18 cellular contexts compared by ENCODE assay signal in genomic region chr5:35186749-35187148, GRCh38. TPM values are rescaled to one million over a fixed set of nuclear protein-coding genes. Genes with fewer than 3 reads are reported as not detected.
A peak's percentile ranks its signal among the peaks of the same experiment; 100 is the strongest.
DNase-seq lines count a peak whose midpoint lies in the region; ATAC-seq and TF ChIP-seq lines count a peak whose summit lies in the region.
"Had no signal": no experiment of that assay in that cellular context is flagged by ENCODE, and none has a peak within 500 bp of the region (broad histone marks: within the 10 kb centered on the region; RNA-seq: fewer than 3 reads in every experiment).

No MANE protein-coding gene starts in this region.

- peak; percentile 40 for ATAC-seq in left colon
- ATAC-seq: A549, GM23338, HCT116 had no signal

- intact Hi-C loops in left colon (cut with DNase I, micrococcal nuclease) = no loop called here
- intact Hi-C loops in transverse colon (cut with DNase I; ENCODE audit: low total_unique reads) = no loop called here

- in situ Hi-C loops in transverse colon (cut with MboI; ENCODE audit: low pct_ligation_motif_present in 1 of 4, low pct_unique_long_range_greater_than_20kb in 1 of 4, low sequenced_read_pairs in 3 of 4) = no loop called here

- TF ChIP-seq POLR2A in transverse colon (IDR thresholded peaks at IDR 0.05) = no peak

- DNase-seq in HT-29 (ENCODE audit: low spot score) (peak; percentile 78), left colon (peak; percentile 31 to 42), transverse colon (peak; percentile 27), NCI-H1930 (lab: John Stamatoyannopoulos, UW) (no peak), GF-D8 (lab: John Stamatoyannopoulos, UW) (no peak)
- DNase-seq in activated CD4-positive, alpha-beta T cell treated with anti-CD3 and anti-CD28 coated beads for 48 hours = no peak
- DNase-seq: AML-193; Caco-2; CD4-positive, alpha-beta T cell; H7; HFFc6; IMR-90 had no signal

- peak overlapping the region; percentile 2 for H3K27ac ChIP-seq in parathyroid adenoma
- H3K27ac ChIP-seq in transverse colon = peak overlapping the region; percentile 43 to 77 (median 70)
- H3K27ac ChIP-seq: 22Rv1, A549, HL-60 had no signal

- H3K4me2 ChIP-seq in parathyroid adenoma (ENCODE audit: low read length) = peak overlapping the region; percentile 29
- H3K4me2 ChIP-seq: A549, GM23338 had no signal

- H3K36me3 ChIP-seq in parathyroid adenoma (ENCODE audit: control insufficient read depth, insufficient read depth, low read length) = no peaks in the 10 kb centered on the region
- H3K36me3 ChIP-seq in transverse colon = no peaks in the 10 kb centered on the region

- H3K9ac ChIP-seq in parathyroid adenoma = no peak overlapping the region

- no peaks in the 10 kb centered on the region for H3K9me3 ChIP-seq in parathyroid adenoma (ENCODE audit: control insufficient read depth, low read length)
- no peaks in the 10 kb centered on the region for H3K9me3 ChIP-seq in transverse colon
- H3K9me3 ChIP-seq: A549, Caco-2 had no signal

- H2AFZ ChIP-seq in parathyroid adenoma = no peak overlapping the region
- H2AFZ ChIP-seq: GM23338 had no signal

- H3K79me2 ChIP-seq in parathyroid adenoma = peaks cover 42% of the 10 kb centered on the region

- 80% methylated on average over 5 of the region's 5 CpGs; no CpG with 5 or more reads in 1 of the 2 donors for WGBS in transverse colon (ENCODE audit: low coverage in 1 of 2), 2 donors

- TF ChIP-seq CTCF in parathyroid adenoma (IDR thresholded peaks at IDR 0.05) (no peak), transverse colon (IDR thresholded peaks at IDR 0.05) (no peak)

- H3K4me3 ChIP-seq in parathyroid adenoma (ENCODE audit: low read depth, low read length) (no peak overlapping the region), transverse colon (no peak overlapping the region)
- H3K4me3 ChIP-seq: A549, GM23338 had no signal

- H3K27me3 ChIP-seq in parathyroid adenoma (ENCODE audit: control insufficient read depth, insufficient read depth, low read length) (no peaks in the 10 kb centered on the region), transverse colon (no peaks in the 10 kb centered on the region)

- no peak for TF ChIP-seq EP300 in transverse colon (IDR thresholded peaks at IDR 0.05; ENCODE audit: low read depth)

- H3K4me1 ChIP-seq in parathyroid adenoma (peaks cover 75% of the 10 kb centered on the region), transverse colon (peaks cover 0 to 50% (median 23%) of the 10 kb centered on the region in 4 donors)
- H3K4me1 ChIP-seq: A549 had no signal

RNA-seq across cellular contexts. Expression of gene PRLR, which starts 43.5 kb away (rescaled TPM):
- total RNA-seq in HT-29 (2014; rRNA removed; shearing (Covaris generic)) = 8.2 and 9.1 TPM in 2 replicates
- 10 to 100 TPM; 28.6 to 41.9 TPM for total RNA-seq in left colon
- 10 to 100 TPM in 3 of 4 donors, 1 to 10 TPM in 1; 4.9 to 19.8 (median 13.0) TPM for total RNA-seq in transverse colon

Comparison
In these comparisons a context has a peak if more than half of its experiments do, and no peak if none do; other contexts are left out.
1. DNase-seq: peak in HT-29 (single experiment), left colon (2 of 2) and transverse colon (single experiment); none in activated CD4-positive, alpha-beta T cell treated with anti-CD3 and anti-CD28 coated beads for 48 hours (single experiment), NCI-H1930 (0 of 2) and GF-D8 (single experiment).